8 cellular contexts compared by ENCODE assay signal in the genomic region with DNA sequence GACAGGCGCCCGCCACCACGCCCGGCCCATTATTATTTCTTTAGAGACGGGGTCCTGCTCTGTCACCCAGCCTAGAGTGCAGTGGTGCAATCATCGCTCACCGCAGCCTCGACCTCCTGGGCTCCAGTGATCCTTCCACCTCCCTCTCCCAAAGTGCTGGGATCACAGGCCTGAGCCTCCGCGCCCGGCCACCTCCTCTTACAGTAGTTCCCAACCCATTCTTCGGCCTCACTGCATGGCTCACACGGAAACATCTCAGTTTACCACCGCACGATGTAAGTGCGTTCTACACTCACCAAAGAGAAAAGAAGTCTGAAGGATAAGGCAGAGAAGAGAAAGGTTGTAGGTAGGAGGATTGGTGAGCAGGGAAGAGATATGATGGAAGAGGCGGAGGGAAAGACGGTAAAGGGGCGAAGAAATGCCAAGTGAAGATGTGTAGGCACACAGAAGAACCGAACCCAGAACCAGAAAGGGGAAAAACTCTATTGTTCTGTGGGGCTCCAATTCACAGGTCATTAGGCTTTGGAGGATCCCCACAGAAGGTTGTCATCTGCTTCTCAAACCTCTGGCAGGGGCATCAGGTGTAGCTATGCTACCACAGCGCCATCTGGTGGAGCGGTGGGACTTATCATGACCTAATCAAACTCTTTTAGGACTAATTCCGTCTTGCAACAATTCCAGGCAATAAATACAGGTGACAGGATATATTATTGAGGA.
DNase-seq lines count a peak whose midpoint lies in the region; ATAC-seq and TF ChIP-seq lines count a peak whose summit lies in the region.

No MANE protein-coding gene starts in this region.

- no peaks in the 10 kb centered on the region for H3K9me2 ChIP-seq in GM23248 (ENCODE audit: insufficient read depth)

- no peak overlapping the region for H3K27ac Mint-ChIP-seq in activated naive CD4-positive, alpha-beta T cell treated with anti-CD3 and anti-CD28 coated beads, Interleukin-2, amount 10 ng/mL, durations not matched to agents 7 days and 5 days
- H3K27ac Mint-ChIP-seq in glutamatergic neuron (ENCODE audit: unreplicated experiment), result peak overlapping the region; percentile 52

- no peak overlapping the region for H3K9ac ChIP-seq in GM23248

- WGBS in GM23248 (ENCODE audit: low coverage in 1 of 2, low lambda C conversion rate in 2 of 2, missing lambda C conversion rate in 2 of 2), 2 experiments, result 84 to 85% methylated on average over 23 of the region's 23 CpGs
- 83 to 84% methylated on average over 23 of the region's 23 CpGs for WGBS in upper lobe of left lung, 2 donors

- no peaks in the 10 kb centered on the region for H3K9me3 ChIP-seq in GM23248 (ENCODE audit: low read depth)
- H3K9me3 ChIP-seq in upper lobe of left lung, result no peaks in the 10 kb centered on the region

- H3K36me3 ChIP-seq in GM23248 (ENCODE audit: low read depth), result no peaks in the 10 kb centered on the region
- H3K36me3 ChIP-seq in upper lobe of left lung, result no peaks in the 10 kb centered on the region

- H3K4me1 Mint-ChIP-seq in activated naive CD4-positive, alpha-beta T cell treated with anti-CD3 and anti-CD28 coated beads, Interleukin-2, amount 10 ng/mL, durations not matched to agents 7 days and 5 days, result no peaks in the 10 kb centered on the region
- peaks cover 16% of the 10 kb centered on the region for H3K4me1 Mint-ChIP-seq in glutamatergic neuron (ENCODE audit: low read depth, unreplicated experiment)

- H3K4me1 ChIP-seq in GM23248 (ENCODE audit: insufficient read depth), result peaks cover 23% of the 10 kb centered on the region
- peaks cover 0 to 1% (median 0%) of the 10 kb centered on the region in 4 donors for H3K4me1 ChIP-seq in upper lobe of left lung

- no peaks in the 10 kb centered on the region for H3K27me3 ChIP-seq in GM23248 (replicated peaks; ENCODE audit: insufficient read depth)
- no peaks in the 10 kb centered on the region for H3K27me3 ChIP-seq in upper lobe of left lung

- ATAC-seq in upper lobe of left lung (ENCODE audit: low FRiP score in 2 of 2), result peak; percentile 75 to 79

- H3K4me3 Mint-ChIP-seq in activated naive CD4-positive, alpha-beta T cell treated with anti-CD3 and anti-CD28 coated beads, Interleukin-2, amount 10 ng/mL, durations not matched to agents 7 days and 5 days, result no peak overlapping the region
- no peak overlapping the region for H3K4me3 Mint-ChIP-seq in glutamatergic neuron (ENCODE audit: unreplicated experiment)

- H3K4me2 ChIP-seq in GM23248 (ENCODE audit: unreplicated experiment), result no peak overlapping the region

- no peaks in the 10 kb centered on the region for H3K79me2 ChIP-seq in GM23248 (ENCODE audit: insufficient read depth)

- H3K4me3 ChIP-seq in GM23248 (no peak overlapping the region), upper lobe of left lung (no peak overlapping the region)

- no peak for TF ChIP-seq POLR2A in upper lobe of left lung (IDR thresholded peaks at IDR 0.05)

- no peak overlapping the region for H3K27ac ChIP-seq in GM23248
- H3K27ac ChIP-seq in upper lobe of left lung, result no peak overlapping the region

- H4K20me1 ChIP-seq in GM23248 (ENCODE audit: insufficient read depth), result no peaks in the 10 kb centered on the region

- H2AFZ ChIP-seq in GM23248, result no peak overlapping the region

- H3K27me3 Mint-ChIP-seq in activated naive CD4-positive, alpha-beta T cell treated with anti-CD3 and anti-CD28 coated beads, Interleukin-2, amount 10 ng/mL, durations not matched to agents 7 days and 5 days, result no peaks in the 10 kb centered on the region
- peaks cover 2% of the 10 kb centered on the region for H3K27me3 Mint-ChIP-seq in glutamatergic neuron (ENCODE audit: unreplicated experiment)

- H3K36me3 Mint-ChIP-seq in activated naive CD4-positive, alpha-beta T cell treated with anti-CD3 and anti-CD28 coated beads, Interleukin-2, amount 10 ng/mL, durations not matched to agents 7 days and 5 days, result no peaks in the 10 kb centered on the region
- no peaks in the 10 kb centered on the region for H3K36me3 Mint-ChIP-seq in glutamatergic neuron (ENCODE audit: unreplicated experiment)

- DNase-seq in DMS114 treated with DMSO at 0.1 percent for 48 hours (lab: John Stamatoyannopoulos, UW; ENCODE audit: unreplicated experiment), result peak; percentile 45
- peak; percentile 89 for DNase-seq in GM23248
- DNase-seq in NCI-H1092 treated with DMSO at 0.1 percent for 48 hours (lab: John Stamatoyannopoulos, UW), result peak; percentile 76
- DNase-seq in SKM-1 (lab: John Stamatoyannopoulos, UW; ENCODE audit: unreplicated experiment), result peak; percentile 63
- peak; percentile 88 for DNase-seq in activated naive CD4-positive, alpha-beta T cell treated with anti-CD3 and anti-CD28 coated beads, Interleukin-2, amount 10 ng/mL, durations not matched to agents 7 days and 5 days
- DNase-seq in glutamatergic neuron, result peak; percentile 94
- peak; percentile 91 for DNase-seq in pons (ENCODE audit: low spot score)
- peak; percentile 66 to 87 for DNase-seq in upper lobe of left lung

- no peaks in the 10 kb centered on the region for H3K9me3 Mint-ChIP-seq in activated naive CD4-positive, alpha-beta T cell treated with anti-CD3 and anti-CD28 coated beads, Interleukin-2, amount 10 ng/mL, durations not matched to agents 7 days and 5 days
- H3K9me3 Mint-ChIP-seq in glutamatergic neuron (ENCODE audit: unreplicated experiment), result peaks cover 3% of the 10 kb centered on the region

- CTCF ChIA-PET in activated naive CD4-positive, alpha-beta T cell treated with anti-CD3 and anti-CD28 coated beads, Interleukin-2, amount 10 ng/mL, durations not matched to agents 7 days and 5 days (lab: Charles Lee), result interaction anchor here (0.7 to 1.7 kb wide), 5 partner anchors 66 to 850 kb away, joined by 3 to 8 read pairs (median 5); no protein-coding TSS in a partner anchor

- no peak for TF ChIP-seq EP300 in upper lobe of left lung (IDR thresholded peaks at IDR 0.05)

- peak; percentile 92 for TF ChIP-seq CTCF in glutamatergic neuron (IDR thresholded peaks at IDR 0.05; ENCODE audit: partially characterized antibody, unreplicated experiment)
- peak; percentile 55 to 83 (median 80) for TF ChIP-seq CTCF in upper lobe of left lung (IDR thresholded peaks at IDR 0.05)

- in situ Hi-C loops in GM23248 (cut with MboI), result loop anchor here (25.0 kb wide), 1 partner anchor 459 kb away; no protein-coding TSS in a partner anchor

- peaks cover 21% of the 10 kb centered on the region; the same call in 1 of the 2 replicates for H3F3A ChIP-seq in GM23248 (ENCODE audit: insufficient read depth)
